9 cellular contexts compared by ENCODE assay signal in genomic region chr11:79482800-79483199, GRCh38. TPM values are rescaled to one million over a fixed set of nuclear protein-coding genes. Genes with fewer than 3 reads are reported as not detected.
DNase-seq lines count a peak whose midpoint lies in the region; ATAC-seq and TF ChIP-seq lines count a peak whose summit lies in the region.
"Had no signal": no experiment of that assay in that cellular context is flagged by ENCODE, and none has a peak within 500 bp of the region (broad histone marks: within the 10 kb centered on the region; RNA-seq: fewer than 3 reads in every experiment).

No MANE protein-coding gene starts in this region.

- POLR2A ChIA-PET in activated CD4-positive, alpha-beta T cell treated with anti-CD3 and anti-CD28 coated beads for 36 hours (lab: Charles Lee), result no interaction called here
- POLR2A ChIA-PET in PC-3 (lab: Charles Lee; ENCODE audit: unreplicated experiment), result no interaction called here

- H3K4me3 Mint-ChIP-seq in activated CD4-positive, alpha-beta T cell treated with anti-CD3 and anti-CD28 coated beads for 36 hours, result no peak overlapping the region
- H3K4me3 Mint-ChIP-seq in IgD-negative memory B cell (peak overlapping the region in 2 of 4 donors; percentile 68 to 77), chondrocyte (ENCODE audit: unreplicated experiment) (no peak overlapping the region)

- no peak overlapping the region for H3K27ac Mint-ChIP-seq in activated CD4-positive, alpha-beta T cell treated with anti-CD3 and anti-CD28 coated beads for 36 hours
- peak overlapping the region in 2 of 3 donors; percentile 15 to 91 for H3K27ac Mint-ChIP-seq in IgD-negative memory B cell
- H3K27ac Mint-ChIP-seq in chondrocyte (ENCODE audit: unreplicated experiment), result no peak overlapping the region

- H3K9me2 ChIP-seq in PC-3 (replicated peaks; ENCODE audit: low read length), result no peaks in the 10 kb centered on the region

- no peak overlapping the region for H3K9ac ChIP-seq in PC-3 (ENCODE audit: low read length)

- 0 out of 2 replicates have a peak, but pooled peaks cover 5% of the 10 kb centered on the region for H3K27me3 ChIP-seq in PC-3 (ENCODE audit: low read length)

- peaks cover 2% of the 10 kb centered on the region for H3K27me3 Mint-ChIP-seq in activated CD4-positive, alpha-beta T cell treated with anti-CD3 and anti-CD28 coated beads for 36 hours
- no peaks in the 10 kb centered on the region for H3K27me3 Mint-ChIP-seq in IgD-negative memory B cell
- peaks cover 10% of the 10 kb centered on the region for H3K27me3 Mint-ChIP-seq in chondrocyte (ENCODE audit: low read depth)

- H3K27ac ChIP-seq in PC-3 (ENCODE audit: low read length), result no peak overlapping the region

- BruUV-seq in PC-3 (replicated peaks; lab: Mats Ljungman, UMichigan), result no TSS peak

- H3K9me3 Mint-ChIP-seq in activated CD4-positive, alpha-beta T cell treated with anti-CD3 and anti-CD28 coated beads for 36 hours (ENCODE audit: low read depth), result no peaks in the 10 kb centered on the region
- no peaks in the 10 kb centered on the region for H3K9me3 Mint-ChIP-seq in IgD-negative memory B cell
- no peaks in the 10 kb centered on the region for H3K9me3 Mint-ChIP-seq in chondrocyte (ENCODE audit: low read depth)

- H2AFZ ChIP-seq in PC-3 (ENCODE audit: low read length), result no peak overlapping the region

- intact Hi-C loops in activated CD4-positive, alpha-beta T cell treated with anti-CD3 and anti-CD28 coated beads for 36 hours (cut with DNase I, micrococcal nuclease), result no loop called here
- intact Hi-C loops in PC-3 (cut with micrococcal nuclease), result no loop called here

- no peaks in the 10 kb centered on the region for H3F3A ChIP-seq in PC-3 (ENCODE audit: low read length, unreplicated experiment)

- H3K4me2 ChIP-seq in PC-3 (ENCODE audit: low read length), result no peak overlapping the region

- peak; percentile 23 for ATAC-seq in activated CD4-positive, alpha-beta T cell treated with anti-CD3 and anti-CD28 coated beads for 36 hours
- ATAC-seq in HG02840 (IDR thresholded peaks at IDR 0.05; ENCODE audit: low FRiP score, unreplicated experiment) (peak; percentile 79), PC-3 (no peak)

- DNase-seq in activated CD4-positive, alpha-beta T cell treated with anti-CD3 and anti-CD28 coated beads for 36 hours, result peak; percentile 5
- no peak for DNase-seq in activated CD4-positive, alpha-beta T cell treated with anti-CD3 and anti-CD28 coated beads, Interleukin-2, amount 50 U/mL, for 4 hours
- no peak for DNase-seq in NCI-H146 (lab: John Stamatoyannopoulos, UW)
- DNase-seq in PC-3, result no peak
- DNase-seq in chondrocyte (ENCODE audit: low spot score), result no peak
- DNase-seq in cerebellar cortex (ENCODE audit: low spot score), result no peak
- DNase-seq: activated CD8-positive, alpha-beta memory T cell treated with anti-CD3 and anti-CD28 coated beads, Interleukin-2, amount 50 U/mL, for 4 hours had no signal

- no peak overlapping the region for H3K4me3 ChIP-seq in PC-3 (ENCODE audit: low read length)

- no peaks in the 10 kb centered on the region for H4K20me1 ChIP-seq in PC-3 (ENCODE audit: low read length)

- H3K36me3 ChIP-seq in PC-3 (ENCODE audit: low read depth, low read length), result no peaks in the 10 kb centered on the region

- no peaks in the 10 kb centered on the region for H3K79me2 ChIP-seq in PC-3 (ENCODE audit: low read length)

- TF ChIP-seq CTCF in PC-3 (conservative IDR thresholded peaks at IDR 0.05; ENCODE audit: low read depth, low read length), result no peak
- TF ChIP-seq CTCF in chondrocyte (IDR thresholded peaks at IDR 0.05), result no peak

- CTCF ChIA-PET in activated CD4-positive, alpha-beta T cell treated with anti-CD3 and anti-CD28 coated beads for 36 hours (lab: Charles Lee), result interaction anchor here (0.7 kb wide), 1 partner anchor 15 kb away, joined by 3 read pairs; no protein-coding TSS in a partner anchor
- CTCF ChIA-PET in PC-3 (lab: Charles Lee), result no interaction called here

- H3K36me3 Mint-ChIP-seq in activated CD4-positive, alpha-beta T cell treated with anti-CD3 and anti-CD28 coated beads for 36 hours (ENCODE audit: low read depth), result no peaks in the 10 kb centered on the region
- no peaks in the 10 kb centered on the region for H3K36me3 Mint-ChIP-seq in IgD-negative memory B cell
- no peaks in the 10 kb centered on the region for H3K36me3 Mint-ChIP-seq in chondrocyte (ENCODE audit: low read depth)

- peaks cover 11% of the 10 kb centered on the region for H3K4me1 Mint-ChIP-seq in activated CD4-positive, alpha-beta T cell treated with anti-CD3 and anti-CD28 coated beads for 36 hours
- peaks cover 20 to 25% (median 24%) of the 10 kb centered on the region in 3 donors for H3K4me1 Mint-ChIP-seq in IgD-negative memory B cell
- peaks cover 3% of the 10 kb centered on the region for H3K4me1 Mint-ChIP-seq in chondrocyte (ENCODE audit: low read depth)

- no peaks in the 10 kb centered on the region for H3K4me1 ChIP-seq in PC-3 (ENCODE audit: insufficient read depth, low read length)

- H3K9me3 ChIP-seq in PC-3 (ENCODE audit: low read length), result no peaks in the 10 kb centered on the region

RNA-seq across cellular contexts. Expression of gene TENM4, which starts 42.0 kb away (rescaled TPM):
- total RNA-seq in activated CD4-positive, alpha-beta T cell treated with anti-CD3 and anti-CD28 coated beads for 36 hours, result not detected
- polyA plus RNA-seq in IgD-negative memory B cell, result not detected
- 19.7 and 37.1 TPM in 2 replicates for total RNA-seq in PC-3 (2014; rRNA removed)
- total RNA-seq in chondrocyte, result 2.8 to 34.3 TPM (median 3.8 TPM) in 3 replicates

Comparison
In these comparisons a context has a peak if more than half of its experiments do, and no peak if none do; other contexts are left out.
1. H3K27ac Mint-ChIP-seq: peak in IgD-negative memory B cell (2 of 3); none in activated CD4-positive, alpha-beta T cell treated with anti-CD3 and anti-CD28 coated beads for 36 hours (single experiment) and chondrocyte (single experiment).